18 cellular contexts compared by ENCODE assay signal in genomic region chr1:1541956-1542765, GRCh38. TPM values are rescaled to one million over a fixed set of nuclear protein-coding genes. Genes with fewer than 3 reads are reported as not detected.
DNase-seq lines count a peak whose midpoint lies in the region; ATAC-seq and TF ChIP-seq lines count a peak whose summit lies in the region.
"Had no signal": no experiment of that assay in that cellular context is flagged by ENCODE, and none has a peak within 500 bp of the region (broad histone marks: within the 10 kb centered on the region; RNA-seq: fewer than 3 reads in every experiment).

No MANE protein-coding gene starts in this region.

- DNase-seq in Right ventricle myocardium superior, result peak; percentile 36
- DNase-seq in left ventricle myocardium superior, result no peak
- no peak for DNase-seq in mesothelial cell of epicardium (ENCODE audit: low spot score in 2 of 2, unreplicated experiment in 2 of 2)
- DNase-seq in SW 1271 (lab: John Stamatoyannopoulos, UW), result no peak
- no peak for DNase-seq in DMS153 treated with DMSO at 0.1 percent for 48 hours (lab: John Stamatoyannopoulos, UW; ENCODE audit: unreplicated experiment)
- no peak for DNase-seq in NCI-H748 treated with DMSO at 0.1 percent for 48 hours (lab: John Stamatoyannopoulos, UW)
- DNase-seq: activated CD4-positive, CD25-positive, alpha-beta regulatory T cell treated with anti-CD3 and anti-CD28 coated beads, Interleukin-2, amount 50 U/mL, for 72 hours; Caco-2; dermis blood vessel endothelial cell; midbrain; NCI-H2029; nucleus accumbens; stimulated activated naive CD4-positive, alpha-beta T cell treated with Interleukin-2 at 50 U/mL for 16 hours; T1000; transverse colon had no signal

- intact Hi-C loops in Right ventricle myocardium superior (cut with DNase I) (no loop called here), left ventricle myocardium superior (cut with micrococcal nuclease) (no loop called here)

- H3K27me3 Mint-ChIP-seq in activated T-helper 17 cell treated with anti-CD3 and anti-CD28 coated beads, Interleukin-2, amount 50 U/mL, for 72 hours, result no peaks in the 10 kb centered on the region
- H3K27me3 Mint-ChIP-seq in mesothelial cell of epicardium (ENCODE audit: low read depth), result no peaks in the 10 kb centered on the region

- H3K4me1 Mint-ChIP-seq in activated T-helper 17 cell treated with anti-CD3 and anti-CD28 coated beads, Interleukin-2, amount 50 U/mL, for 72 hours, result no peaks in the 10 kb centered on the region
- H3K4me1 Mint-ChIP-seq in mesothelial cell of epicardium, result no peaks in the 10 kb centered on the region

- H3K27ac Mint-ChIP-seq in activated T-helper 17 cell treated with anti-CD3 and anti-CD28 coated beads, Interleukin-2, amount 50 U/mL, for 72 hours, result no peak overlapping the region
- H3K27ac Mint-ChIP-seq in mesothelial cell of epicardium, result peak overlapping the region; percentile 67

- H3K4me3 Mint-ChIP-seq in activated T-helper 17 cell treated with anti-CD3 and anti-CD28 coated beads, Interleukin-2, amount 50 U/mL, for 72 hours, result peak overlapping the region; percentile 10
- peak overlapping the region; percentile 61 for H3K4me3 Mint-ChIP-seq in mesothelial cell of epicardium

- peaks cover 20% of the 10 kb centered on the region for H3K36me3 Mint-ChIP-seq in activated T-helper 17 cell treated with anti-CD3 and anti-CD28 coated beads, Interleukin-2, amount 50 U/mL, for 72 hours (ENCODE audit: low read depth)
- H3K36me3 Mint-ChIP-seq in mesothelial cell of epicardium, result peaks cover 5% of the 10 kb centered on the region

- ATAC-seq in Right ventricle myocardium superior (ENCODE audit: poor library complexity) (no peak), left ventricle myocardium superior (no peak), HG02678 (IDR thresholded peaks at IDR 0.05; ENCODE audit: unreplicated experiment) (no peak)
- ATAC-seq in activated T-helper 17 cell treated with anti-CD3 and anti-CD28 coated beads, Interleukin-2, amount 50 U/mL, for 72 hours (replicated peaks), result no peak
- ATAC-seq: gastroesophageal sphincter had no signal

- TF ChIP-seq CTCF in mesothelial cell of epicardium (IDR thresholded peaks at IDR 0.05; ENCODE audit: unreplicated experiment), result no peak

- no peaks in the 10 kb centered on the region for H3K9me3 Mint-ChIP-seq in activated T-helper 17 cell treated with anti-CD3 and anti-CD28 coated beads, Interleukin-2, amount 50 U/mL, for 72 hours
- no peaks in the 10 kb centered on the region for H3K9me3 Mint-ChIP-seq in mesothelial cell of epicardium

RNA-seq across cellular contexts. Expression of gene TMEM240, which starts 1.7 kb away (rescaled TPM):
- total RNA-seq in Right ventricle myocardium superior (7.5 TPM), left ventricle myocardium superior (8.9 TPM), mesothelial cell of epicardium (16.7 to 18.3 TPM (median 17.3 TPM) in 3 replicates)
- total RNA-seq in activated T-helper 17 cell treated with anti-CD3 and anti-CD28 coated beads, Interleukin-2, amount 50 U/mL, for 72 hours, result 1 to 10 TPM; 2.1 to 2.3 TPM

RNA-seq across cellular contexts. Expression of gene ATAD3A, which starts 30.2 kb away (rescaled TPM):
- total RNA-seq in Right ventricle myocardium superior (18.5 TPM), left ventricle myocardium superior (18.3 TPM), mesothelial cell of epicardium (31.8 to 35.4 TPM (median 35.3 TPM) in 3 replicates)
- total RNA-seq in activated T-helper 17 cell treated with anti-CD3 and anti-CD28 coated beads, Interleukin-2, amount 50 U/mL, for 72 hours, result 10 to 100 TPM; 24.2 to 56.8 TPM

RNA-seq across cellular contexts. Expression of gene SSU72, which starts 32.5 kb away (rescaled TPM):
- total RNA-seq in Right ventricle myocardium superior (106 TPM), left ventricle myocardium superior (118 TPM), mesothelial cell of epicardium (97.2 to 98.8 TPM (median 97.4 TPM) in 3 replicates)
- total RNA-seq in activated T-helper 17 cell treated with anti-CD3 and anti-CD28 coated beads, Interleukin-2, amount 50 U/mL, for 72 hours, result 100 to 1,000 TPM in 1 of 2 donors, 10 to 100 TPM in 1; 75.6 to 133 TPM

RNA-seq across cellular contexts. Expression of gene FNDC10, which starts 57.8 kb away (rescaled TPM):
- 2.0 TPM for total RNA-seq in Right ventricle myocardium superior
- 3.6 TPM for total RNA-seq in left ventricle myocardium superior
- 1 to 10 TPM; 1.1 to 1.4 TPM for total RNA-seq in activated T-helper 17 cell treated with anti-CD3 and anti-CD28 coated beads, Interleukin-2, amount 50 U/mL, for 72 hours
- total RNA-seq in mesothelial cell of epicardium, result 5.4 to 6.2 TPM (median 5.4 TPM) in 3 replicates
